Comparison of ENCODE assay signal across 14 cellular contexts in genomic region chr6:118354641-118355040, GRCh38.
DNase-seq lines count a peak whose midpoint lies in the region; ATAC-seq and TF ChIP-seq lines count a peak whose summit lies in the region.
"Had no signal": no experiment of that assay in that cellular context is flagged by ENCODE, and none has a peak within 500 bp of the region (broad histone marks: within the 10 kb centered on the region; RNA-seq: fewer than 3 reads in every experiment).

No MANE protein-coding gene starts in this region.

- DNase-seq in GM20000 (ENCODE audit: low spot score) (peak; percentile 47), MG63 (no peak), GDM1 (lab: John Stamatoyannopoulos, UW) (no peak), mesothelial cell of epicardium (ENCODE audit: low spot score in 2 of 2, unreplicated experiment in 2 of 2) (no peak)
- DNase-seq in activated CD8-positive, alpha-beta T cell treated with anti-CD3 and anti-CD28 coated beads for 36 hours = no peak
- DNase-seq: activated CD8-positive, alpha-beta T cell treated with anti-CD3 and anti-CD28 coated beads, Interleukin-2, amount 10 ng/mL, durations not matched to agents 7 days and 5 days; dermis blood vessel endothelial cell; foreskin keratinocyte; NCI-H1092 treated with DMSO at 0.1 percent for 48 hours; T-helper 2 cell had no signal

- H3K4me1 Mint-ChIP-seq in activated CD8-positive, alpha-beta T cell treated with anti-CD3 and anti-CD28 coated beads for 36 hours (ENCODE audit: low read depth) = no peaks in the 10 kb centered on the region
- peaks cover 5% of the 10 kb centered on the region for H3K4me1 Mint-ChIP-seq in mesothelial cell of epicardium

- H3K36me3 Mint-ChIP-seq in activated CD8-positive, alpha-beta T cell treated with anti-CD3 and anti-CD28 coated beads for 36 hours (ENCODE audit: low read depth) = peaks cover 2% of the 10 kb centered on the region
- H3K36me3 Mint-ChIP-seq in mesothelial cell of epicardium = no peaks in the 10 kb centered on the region

- CTCF ChIA-PET in activated CD8-positive, alpha-beta T cell treated with anti-CD3 and anti-CD28 coated beads for 36 hours (lab: Charles Lee) = no interaction called here

- no peak for TF ChIP-seq CTCF in GM20000 (IDR thresholded peaks at IDR 0.05; ENCODE audit: extremely low read depth, missing control alignments)
- TF ChIP-seq CTCF in activated CD8-positive, alpha-beta T cell treated with anti-CD3 and anti-CD28 coated beads for 36 hours (IDR thresholded peaks at IDR 0.05) = no peak
- TF ChIP-seq CTCF in mesothelial cell of epicardium (IDR thresholded peaks at IDR 0.05; ENCODE audit: unreplicated experiment) = no peak

- H3K27me3 ChIP-seq in MG63 = no peaks in the 10 kb centered on the region
- H3K27me3 ChIP-seq: foreskin keratinocyte had no signal

- H3K4me3 ChIP-seq in MG63 = no peak overlapping the region

- H3K27ac Mint-ChIP-seq in activated CD8-positive, alpha-beta T cell treated with anti-CD3 and anti-CD28 coated beads for 36 hours = no peak overlapping the region
- H3K27ac Mint-ChIP-seq in mesothelial cell of epicardium = no peak overlapping the region
- H3K27ac Mint-ChIP-seq: activated CD8-positive, alpha-beta T cell treated with anti-CD3 and anti-CD28 coated beads, Interleukin-2, amount 10 ng/mL, durations not matched to agents 7 days and 5 days; activated naive CD8-positive, alpha-beta T cell had no signal

- intact Hi-C loops in activated CD8-positive, alpha-beta T cell treated with anti-CD3 and anti-CD28 coated beads for 36 hours (cut with micrococcal nuclease) = no loop called here

- H3K9me3 Mint-ChIP-seq in activated CD8-positive, alpha-beta T cell treated with anti-CD3 and anti-CD28 coated beads for 36 hours = no peaks in the 10 kb centered on the region
- H3K9me3 Mint-ChIP-seq in mesothelial cell of epicardium = peaks cover 10% of the 10 kb centered on the region

- no peaks in the 10 kb centered on the region for H3K27me3 Mint-ChIP-seq in activated CD8-positive, alpha-beta T cell treated with anti-CD3 and anti-CD28 coated beads for 36 hours
- no peaks in the 10 kb centered on the region for H3K27me3 Mint-ChIP-seq in mesothelial cell of epicardium (ENCODE audit: low read depth)
- H3K27me3 Mint-ChIP-seq: activated naive CD8-positive, alpha-beta T cell had no signal

- no peaks in the 10 kb centered on the region for H3K36me3 ChIP-seq in MG63

- H3K4me3 Mint-ChIP-seq in activated CD8-positive, alpha-beta T cell treated with anti-CD3 and anti-CD28 coated beads for 36 hours = no peak overlapping the region
- H3K4me3 Mint-ChIP-seq in mesothelial cell of epicardium = no peak overlapping the region
- H3K4me3 Mint-ChIP-seq: activated CD8-positive, alpha-beta T cell treated with anti-CD3 and anti-CD28 coated beads, Interleukin-2, amount 10 ng/mL, durations not matched to agents 7 days and 5 days; activated naive CD8-positive, alpha-beta T cell had no signal

- no peaks in the 10 kb centered on the region for H3K9me3 ChIP-seq in MG63

- ATAC-seq in GM18508 (IDR thresholded peaks at IDR 0.05; ENCODE audit: insufficient read depth, unreplicated experiment) (peak; percentile 99), HG02885 (IDR thresholded peaks at IDR 0.05; ENCODE audit: poor library complexity, unreplicated experiment) (peak; percentile 99), HG03521 (IDR thresholded peaks at IDR 0.05; ENCODE audit: unreplicated experiment) (peak; percentile 97)
- ATAC-seq in activated CD8-positive, alpha-beta T cell treated with anti-CD3 and anti-CD28 coated beads for 36 hours = no peak
- ATAC-seq: activated CD8-positive, alpha-beta T cell treated with anti-CD3 and anti-CD28 coated beads, Interleukin-2, amount 10 ng/mL, durations not matched to agents 7 days and 5 days; foreskin keratinocyte had no signal

- POLR2A ChIA-PET in activated CD8-positive, alpha-beta T cell treated with anti-CD3 and anti-CD28 coated beads for 36 hours (lab: Charles Lee) = no interaction called here
